15 cellular contexts compared by ENCODE assay signal in genomic region chr2:200042102-200042735, GRCh38.
DNase-seq lines count a peak whose midpoint lies in the region; ATAC-seq and TF ChIP-seq lines count a peak whose summit lies in the region.
"Had no signal": no experiment of that assay in that cellular context is flagged by ENCODE, and none has a peak within 500 bp of the region (broad histone marks: within the 10 kb centered on the region; RNA-seq: fewer than 3 reads in every experiment).

No MANE protein-coding gene starts in this region.

- H3K4me1 Mint-ChIP-seq in stimulated activated naive CD8-positive, alpha-beta T cell treated with anti-CD3 and anti-CD28 coated beads, Interleukin-15, amount 100 ng/mL, for 72 hours, result no peaks in the 10 kb centered on the region
- H3K4me1 Mint-ChIP-seq: IgD-negative memory B cell had no signal

- no peak overlapping the region for H3K4me3 ChIP-seq in choroid plexus epithelial cell (ENCODE audit: low read depth, low read length)
- H3K4me3 ChIP-seq: body of pancreas had no signal

- TF ChIP-seq CTCF in choroid plexus epithelial cell (conservative IDR thresholded peaks at IDR 0.05; ENCODE audit: low read depth, low read length), result no peak

- peaks cover 7% of the 10 kb centered on the region for H3K27me3 Mint-ChIP-seq in stimulated activated naive CD8-positive, alpha-beta T cell treated with anti-CD3 and anti-CD28 coated beads, Interleukin-15, amount 100 ng/mL, for 72 hours

- no peak overlapping the region for H3K27ac Mint-ChIP-seq in stimulated activated naive CD8-positive, alpha-beta T cell treated with anti-CD3 and anti-CD28 coated beads, Interleukin-15, amount 100 ng/mL, for 72 hours
- H3K27ac Mint-ChIP-seq: IgD-negative memory B cell had no signal

- peaks cover 23% of the 10 kb centered on the region in 2 donors for H3K9me3 Mint-ChIP-seq in stimulated activated naive CD8-positive, alpha-beta T cell treated with anti-CD3 and anti-CD28 coated beads, Interleukin-15, amount 100 ng/mL, for 72 hours

- H3K4me3 Mint-ChIP-seq in stimulated activated naive CD8-positive, alpha-beta T cell treated with anti-CD3 and anti-CD28 coated beads, Interleukin-15, amount 100 ng/mL, for 72 hours, result no peak overlapping the region
- H3K4me3 Mint-ChIP-seq: activated T-cell treated with anti-CD3 and anti-CD28 coated beads, Interleukin-2, amount 50 U/mL, for 4 hours; IgD-negative memory B cell had no signal

- ATAC-seq in GM21390 (IDR thresholded peaks at IDR 0.05; ENCODE audit: unreplicated experiment) (no peak), HG02884 (IDR thresholded peaks at IDR 0.05; ENCODE audit: unreplicated experiment) (no peak)
- ATAC-seq in stimulated activated naive CD8-positive, alpha-beta T cell treated with anti-CD3 and anti-CD28 coated beads, Interleukin-15, amount 100 ng/mL, for 72 hours, result no peak
- ATAC-seq: activated CD4-positive, CD25-positive, alpha-beta regulatory T cell treated with anti-CD3 and anti-CD28 coated beads, Interleukin-2, amount 50 U/mL, for 24 hours; activated T-cell treated with anti-CD3 and anti-CD28 coated beads, Interleukin-2, amount 50 U/mL, for 4 hours; body of pancreas had no signal

- peak; percentile 11 for DNase-seq in ELF-1 (ENCODE audit: low read depth, low spot score)
- peak; percentile 18 for DNase-seq in OCI-M1 (lab: John Stamatoyannopoulos, UW)
- peak; percentile 65 for DNase-seq in choroid plexus epithelial cell (ENCODE audit: low read depth)
- DNase-seq in myocyte (ENCODE audit: low read depth), result peak; percentile 82
- DNase-seq in foreskin melanocyte, result no peak
- no peak for DNase-seq in stimulated activated naive CD8-positive, alpha-beta T cell treated with anti-CD3 and anti-CD28 coated beads, Interleukin-15, amount 100 ng/mL, for 72 hours
- DNase-seq: activated T-cell treated with anti-CD3 and anti-CD28 coated beads, Interleukin-2, amount 50 U/mL, for 4 hours; body of pancreas; NCI-H187 treated with DMSO at 0.1 percent for 48 hours; stimulated activated CD4-positive, alpha-beta T cell treated with anti-CD3 and anti-CD28 coated beads, Interleukin-4, amount 100 ng/mL, for 4 hours; stimulated activated naive CD4-positive, alpha-beta T cell treated with Interleukin-2 at 50 U/mL for 16 hours had no signal

Comparison
In these comparisons a context has a peak if more than half of its experiments do, and no peak if none do; other contexts are left out.
1. DNase-seq: peak in ELF-1 (single experiment), OCI-M1 (single experiment), choroid plexus epithelial cell (single experiment) and myocyte (single experiment); none in foreskin melanocyte (single experiment) and stimulated activated naive CD8-positive, alpha-beta T cell treated with anti-CD3 and anti-CD28 coated beads, Interleukin-15, amount 100 ng/mL, for 72 hours (0 of 2).